ENCODE assay signal across 18 cellular contexts in the genomic region with DNA sequence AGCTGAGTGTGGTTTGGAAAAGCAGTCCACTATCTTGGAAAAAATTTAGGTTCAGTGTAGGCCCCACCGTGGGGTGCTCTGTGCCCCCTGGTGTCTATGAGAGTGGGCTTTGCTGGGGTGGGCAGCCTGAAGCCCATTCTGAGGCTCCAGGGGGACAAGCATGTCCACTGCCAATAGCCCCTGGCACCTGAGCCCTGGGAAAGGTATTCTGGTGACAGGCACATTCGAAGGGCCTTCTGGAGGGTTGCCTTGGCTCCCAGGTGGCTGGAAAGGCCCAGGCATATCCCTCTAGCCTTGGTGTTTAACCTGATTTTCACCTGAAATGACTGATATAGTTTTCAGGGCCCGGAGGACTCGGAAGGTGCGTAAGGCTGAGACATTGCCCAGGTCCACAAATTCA. TPM values are rescaled to one million over a fixed set of nuclear protein-coding genes. Genes with fewer than 3 reads are reported as not detected.
DNase-seq lines count a peak whose midpoint lies in the region; ATAC-seq and TF ChIP-seq lines count a peak whose summit lies in the region.
"Had no signal": no experiment of that assay in that cellular context is flagged by ENCODE, and none has a peak within 500 bp of the region (broad histone marks: within the 10 kb centered on the region; RNA-seq: fewer than 3 reads in every experiment).

No MANE protein-coding gene starts in this region.

- H2BK120ac ChIP-seq in IMR-90 (ENCODE audit: low read depth, low read length): no peak overlapping the region

- no peak overlapping the region for H2AFZ ChIP-seq in IMR-90 (replicated peaks; ENCODE audit: low read length, poor library complexity)
- H2AFZ ChIP-seq in osteoblast (ENCODE audit: low read length): no peak overlapping the region

- CTCF ChIA-PET in IMR-90 (lab: Yijun Ruan, JAX): no interaction called here

- ATAC-seq in left ventricle myocardium superior: no peak
- no peak for ATAC-seq in IMR-90 (ENCODE audit: low read depth)
- ATAC-seq in GM18868 (IDR thresholded peaks at IDR 0.05; ENCODE audit: unreplicated experiment): no peak
- no peak for ATAC-seq in HG03196 (IDR thresholded peaks at IDR 0.05; ENCODE audit: unreplicated experiment)

- H3K23ac ChIP-seq in IMR-90 (ENCODE audit: low read depth, low read length): no peak overlapping the region

- H3K4me2 ChIP-seq in IMR-90 (ENCODE audit: low read depth, low read length) (no peak overlapping the region), osteoblast (ENCODE audit: insufficient read depth, low read length) (no peak overlapping the region)

- H3K79me1 ChIP-seq in IMR-90 (ENCODE audit: low read depth in 1 of 2, low read length in 2 of 2): no peaks in the 10 kb centered on the region

- H3K14ac ChIP-seq in IMR-90 (replicated peaks; ENCODE audit: low read depth, low read length): no peak overlapping the region

- BruUV-seq in IMR-90 (replicated peaks; lab: Mats Ljungman, UMichigan): no TSS peak

- H3K4me1 ChIP-seq in IMR-90 (ENCODE audit: control insufficient read depth, insufficient read depth, low read length) (no peaks in the 10 kb centered on the region), osteoblast (ENCODE audit: insufficient read depth, low read length) (no peaks in the 10 kb centered on the region), spleen (no peaks in the 10 kb centered on the region)
- H3K4me1 ChIP-seq: HAP-1 had no signal

- H3K27ac ChIP-seq in IMR-90 (ENCODE audit: insufficient read depth, low read length) (no peak overlapping the region), osteoblast (ENCODE audit: low read depth, low read length) (no peak overlapping the region), spleen (no peak overlapping the region)

- no peaks in the 10 kb centered on the region for H3K79me2 ChIP-seq in osteoblast (ENCODE audit: insufficient read depth, low read length)

- TF ChIP-seq POLR2A in IMR-90 (IDR thresholded peaks at IDR 0.05; ENCODE audit: low read depth, low read length) (no peak), spleen (IDR thresholded peaks at IDR 0.05) (no peak)

- H4K20me1 ChIP-seq in IMR-90 (ENCODE audit: insufficient read depth, low read length) (no peaks in the 10 kb centered on the region; the same call in 1 of the 2 replicates), osteoblast (ENCODE audit: insufficient read depth, low read length) (no peaks in the 10 kb centered on the region)

- dilution Hi-C loops in IMR-90 (cut with HindIII; ENCODE audit: low sequenced_read_pairs, unreplicated experiment): no loop called here

- H4K91ac ChIP-seq in IMR-90 (ENCODE audit: insufficient read depth, low read depth, low read length): no peak overlapping the region

- no peak overlapping the region for H3K56ac ChIP-seq in IMR-90 (ENCODE audit: extremely low read depth, insufficient read depth, low read length)

- no peak overlapping the region for H3K4ac ChIP-seq in IMR-90 (ENCODE audit: low read depth, low read length)

- intact Hi-C loops in cardiac septum (cut with DNase I): no loop called here
- intact Hi-C loops in left ventricle myocardium superior (cut with micrococcal nuclease): no loop called here
- intact Hi-C loops in IMR-90 (cut with micrococcal nuclease): no loop called here
- intact Hi-C loops in spleen (cut with DNase I; ENCODE audit: low total_unique reads): no loop called here

- no peak overlapping the region for H3K9ac ChIP-seq in IMR-90 (ENCODE audit: low read depth, low read length)

- no peak overlapping the region for H2AK5ac ChIP-seq in IMR-90 (ENCODE audit: low read depth, low read length)

- no peaks in the 10 kb centered on the region for H3K9me3 ChIP-seq in IMR-90 (ENCODE audit: control insufficient read depth, insufficient read depth, low read length)
- no peaks in the 10 kb centered on the region for H3K9me3 ChIP-seq in osteoblast (ENCODE audit: low read depth, low read length)
- no peaks in the 10 kb centered on the region for H3K9me3 ChIP-seq in spleen
- H3K9me3 ChIP-seq: HAP-1 had no signal

- no peak for TF ChIP-seq CTCF in IMR-90 (conservative IDR thresholded peaks at IDR 0.05; ENCODE audit: low read depth, low read length)
- TF ChIP-seq CTCF in osteoblast (IDR thresholded peaks at IDR 0.05; ENCODE audit: extremely low read depth, low read depth, low read length): no peak
- no peak for TF ChIP-seq CTCF in spleen (IDR thresholded peaks at IDR 0.05 in 8 of 11, conservative IDR thresholded peaks at IDR 0.05 in 3 of 11)

- H3K9me1 ChIP-seq in IMR-90 (ENCODE audit: insufficient read depth, low read length): 0 out of 2 replicates have a peak, but pooled peaks cover 5% of the 10 kb centered on the region

- H3K4me3 ChIP-seq in IMR-90 (ENCODE audit: insufficient read depth, low read depth, low read length) (no peak overlapping the region), osteoblast (ENCODE audit: insufficient read depth, low read length) (no peak overlapping the region), spleen (no peak overlapping the region)
- H3K4me3 ChIP-seq: HAP-1 had no signal

- no peak overlapping the region for H2BK20ac ChIP-seq in IMR-90 (ENCODE audit: low read depth, low read length)

- peak overlapping the region; percentile 50 for H2AK9ac ChIP-seq in IMR-90 (replicated peaks; ENCODE audit: low read depth, low read length, poor library complexity)

- no peak overlapping the region for H2BK15ac ChIP-seq in IMR-90 (ENCODE audit: low read depth, low read length)

- no peak overlapping the region for H4K8ac ChIP-seq in IMR-90 (ENCODE audit: low read depth in 2 of 2, low read length in 2 of 2)

- no peak overlapping the region for H4K5ac ChIP-seq in IMR-90 (ENCODE audit: low read depth, low read length)

- in situ Hi-C loops in IMR-90 (cut with MboI; ENCODE audit: low sequenced_read_pairs): no loop called here

- TF ChIP-seq RAD21 in IMR-90 (IDR thresholded peaks at IDR 0.05; ENCODE audit: low read length): no peak

- no peak overlapping the region for H3K18ac ChIP-seq in IMR-90 (ENCODE audit: low read depth, low read length)

- WGBS in IMR-90 (ENCODE audit: extremely low coverage in 2 of 2, insufficient read length in 1 of 2), 2 experiments: 89% methylated on average over 1 of the region's 5 CpGs; no CpG with 5 or more reads in 1 of the 2 experiments
- WGBS in spleen, 5 donors: 82 to 90% (median 86%) methylated on average over 5 of the region's 5 CpGs

- H3K27me3 ChIP-seq in IMR-90 (ENCODE audit: control insufficient read depth, insufficient read depth, low read length) (no peaks in the 10 kb centered on the region; the same call in 1 of the 2 replicates), osteoblast (ENCODE audit: insufficient read depth, low read length) (no peaks in the 10 kb centered on the region), spleen (replicated peaks in 1 of 7) (no peaks in the 10 kb centered on the region)

- DNase-seq in cardiac septum (ENCODE audit: low spot score) (peak; percentile 33), left ventricle myocardium superior (no peak), IMR-90 (no peak), osteoblast (ENCODE audit: insufficient read length, low spot score, missing footprints) (peak; percentile 74), spleen (peak; percentile 30)
- DNase-seq: C1 segment of cervical spinal cord; CD4-positive, CD25-positive, alpha-beta regulatory T cell; CD8-positive, alpha-beta memory T cell; COR-L47; DMS 273 treated with DMSO at 0.1 percent for 48 hours; DMS53; DND-41; EL; KBM-7 had no signal

- no peak overlapping the region for H2BK5ac ChIP-seq in IMR-90 (ENCODE audit: low read depth, low read length, poor library complexity, severe bottlenecking)

- H3K36me3 ChIP-seq in IMR-90 (ENCODE audit: control insufficient read depth, insufficient read depth, low read length) (no peaks in the 10 kb centered on the region), osteoblast (ENCODE audit: insufficient read depth, low read length) (no peaks in the 10 kb centered on the region), spleen (no peaks in the 10 kb centered on the region)
- H3K36me3 ChIP-seq: HAP-1 had no signal

- POLR2A ChIA-PET in IMR-90 (lab: Charles Lee; ENCODE audit: unreplicated experiment): no interaction called here

TF ChIP-seq in IMR-90, 13 proteins besides CTCF, POLR2A, EP300 and RAD21:
- TF ChIP-seq CHD1 (IDR thresholded peaks at IDR 0.05; ENCODE audit: low read depth, low read length) (no peak), MAZ (IDR thresholded peaks at IDR 0.05; ENCODE audit: borderline replicate concordance, low read depth, low read length) (no peak), SMC3 (IDR thresholded peaks at IDR 0.05; ENCODE audit: low read depth, low read length) (no peak), FOS (IDR thresholded peaks at IDR 0.05; ENCODE audit: low read depth, low read length) (no peak), NFE2L2 (IDR thresholded peaks at IDR 0.05; ENCODE audit: low read depth, low read length) (no peak), USF2 (IDR thresholded peaks at IDR 0.05; ENCODE audit: low read depth, low read length) (no peak)

RNA-seq across cellular contexts. Expression of gene SCN5A, which starts 36.1 kb away (rescaled TPM):
- 166 TPM for total RNA-seq in cardiac septum
- 133 TPM for total RNA-seq in left ventricle myocardium superior
- 1.7 and 2.0 TPM in 2 replicates for total RNA-seq in IMR-90 (2012; rRNA removed)
- polyA plus RNA-seq in IMR-90 (2012; rRNA removed): 1.9 and 2.1 TPM in 2 replicates
- 1.1 and 1.2 TPM in 2 replicates for polyA plus RNA-seq in IMR-90 (2012; cell fraction: cytosol; rRNA removed)
- polyA plus RNA-seq in IMR-90 (2012; cell fraction: nucleus; rRNA removed; ENCODE audit: low replicate concordance): 3.7 and 4.2 TPM in 2 replicates
- under 0.01 TPM in 1 of 2 replicates, not detected in the other for total RNA-seq in osteoblast
- total RNA-seq in spleen: 1 to 10 TPM in 1 of 7 donors, under 1 TPM in 3, not detected in 3; 0.17 to 1.2 (median 0.48) TPM
- under 1 TPM; 0.02 to 0.06 (median 0.02) TPM for polyA plus RNA-seq in spleen
- total RNA-seq: CD4-positive, CD25-positive, alpha-beta regulatory T cell had no signal
- polyA plus RNA-seq: CD4-positive, CD25-positive, alpha-beta regulatory T cell; CD8-positive, alpha-beta memory T cell; IgD-negative memory B cell had no signal

Comparison
In these comparisons a context has a peak if more than half of its experiments do, and no peak if none do; other contexts are left out.
1. DNase-seq: peak in cardiac septum (single experiment), osteoblast (single experiment) and spleen (single experiment); none in left ventricle myocardium superior (single experiment) and IMR-90 (single experiment).
2. RNA of gene SCN5A, which starts 36.1 kb away (total RNA-seq): 166 TPM in cardiac septum (single experiment) and 133 TPM in left ventricle myocardium superior (single experiment); 1.7 to 2.0 TPM in IMR-90, 0.17 to 1.2 TPM in spleen and under 0.01 TPM in osteoblast; every median in the first group is over 10 times any median in the second.